ENCODE assay signal across 9 cellular contexts in genomic region chr18:24009651-24010333, GRCh38. TPM values are rescaled to one million over a fixed set of nuclear protein-coding genes. Genes with fewer than 3 reads are reported as not detected.
DNase-seq lines count a peak whose midpoint lies in the region; ATAC-seq, FAIRE-seq and TF ChIP-seq lines count a peak whose summit lies in the region.
"Had no signal": no experiment of that assay in that cellular context is flagged by ENCODE, and none has a peak within 500 bp of the region (broad histone marks: within the 10 kb centered on the region; RNA-seq: fewer than 3 reads in every experiment).

No MANE protein-coding gene starts in this region.

- H3K27ac Mint-ChIP-seq in activated naive CD4-positive, alpha-beta T cell treated with anti-CD3 and anti-CD28 coated beads, Interleukin-2, amount 50 U/mL, for 72 hours: peak overlapping the region; percentile 25 to 41

- H3K9me2 ChIP-seq in Loucy (replicated peaks; ENCODE audit: low read depth, low read length): no peaks in the 10 kb centered on the region

- DNase-seq in GM18507 (ENCODE audit: extremely low spot score, insufficient read length, low read depth) (no peak), hippocampal formation (lab: John Stamatoyannopoulos, UW) (no peak), ascending aorta (ENCODE audit: low spot score in 2 of 2) (no peak), suprapubic skin (ENCODE audit: low spot score in 2 of 2) (no peak)
- DNase-seq in activated naive CD4-positive, alpha-beta T cell treated with anti-CD3 and anti-CD28 coated beads, Interleukin-2, amount 50 U/mL, for 72 hours (ENCODE audit: low spot score in 2 of 2): no peak
- DNase-seq in activated CD4-positive, CD25-positive, alpha-beta regulatory T cell treated with anti-CD3 and anti-CD28 coated beads, Interleukin-2, amount 50 U/mL, for 72 hours: no peak

- H2AFZ ChIP-seq in Loucy (ENCODE audit: low read length): peak overlapping the region; percentile 37; the same call in 1 of the 2 replicates

- intact Hi-C loops in ascending aorta (cut with DNase I): loop anchor here (10.0 kb wide), 1 partner anchor 1345 kb away; the partner anchor contains the start of gene ZNF521

- TF ChIP-seq CTCF in Loucy (conservative IDR thresholded peaks at IDR 0.05; ENCODE audit: low read length) (no peak; the same call in 1 of the 2 replicates), ascending aorta (IDR thresholded peaks at IDR 0.05) (no peak), suprapubic skin (IDR thresholded peaks at IDR 0.05) (no peak)

- H3K4me1 ChIP-seq in Loucy (ENCODE audit: insufficient read depth, low read length, poor library complexity, severe bottlenecking): peaks cover 50% of the 10 kb centered on the region
- H3K4me1 ChIP-seq in ascending aorta: peaks cover 0 to 4% of the 10 kb centered on the region in 2 donors
- H3K4me1 ChIP-seq in suprapubic skin: peaks cover 12% of the 10 kb centered on the region

- H3K9me3 ChIP-seq in Loucy (ENCODE audit: insufficient read depth, low read depth, low read length) (no peaks in the 10 kb centered on the region), ascending aorta (no peaks in the 10 kb centered on the region), suprapubic skin (no peaks in the 10 kb centered on the region)

- peak overlapping the region; percentile 50 for H3K4me2 ChIP-seq in Loucy (ENCODE audit: low read depth, low read length, poor library complexity, severe bottlenecking)

- no peak for TF ChIP-seq EP300 in suprapubic skin (IDR thresholded peaks at IDR 0.05)

- peak; percentile 58 for ATAC-seq in GM21576 (IDR thresholded peaks at IDR 0.05; ENCODE audit: unreplicated experiment)
- ATAC-seq in activated naive CD4-positive, alpha-beta T cell treated with anti-CD3 and anti-CD28 coated beads, Interleukin-2, amount 50 U/mL, for 72 hours: no peak

- H3K36me3 ChIP-seq in Loucy (ENCODE audit: insufficient read depth, low read length): no peaks in the 10 kb centered on the region
- no peaks in the 10 kb centered on the region for H3K36me3 ChIP-seq in ascending aorta
- no peaks in the 10 kb centered on the region for H3K36me3 ChIP-seq in suprapubic skin

- H3K4me3 ChIP-seq in Loucy (ENCODE audit: low read length, poor library complexity, severe bottlenecking) (peak overlapping the region; percentile 3), ascending aorta (no peak overlapping the region), suprapubic skin (no peak overlapping the region)

- H4K20me1 ChIP-seq in Loucy (ENCODE audit: insufficient read depth, low read length, poor library complexity, severe bottlenecking): no peaks in the 10 kb centered on the region

- H3K27me3 ChIP-seq in Loucy (ENCODE audit: insufficient read depth, low read length, poor library complexity, severe bottlenecking) (no peaks in the 10 kb centered on the region), ascending aorta (no peaks in the 10 kb centered on the region), suprapubic skin (no peaks in the 10 kb centered on the region)

- H3K36me3 Mint-ChIP-seq in activated naive CD4-positive, alpha-beta T cell treated with anti-CD3 and anti-CD28 coated beads, Interleukin-2, amount 50 U/mL, for 72 hours: no peaks in the 10 kb centered on the region

- whole genome bisulfite sequencing in suprapubic skin: 67% methylated on average over 7 of the region's 7 CpGs

- peaks cover 1% of the 10 kb centered on the region; the same call in 1 of the 2 replicates for H3K79me2 ChIP-seq in Loucy (ENCODE audit: insufficient read depth, low read length)

- H3F3A ChIP-seq in Loucy (ENCODE audit: low read depth): peaks cover 11% of the 10 kb centered on the region; the same call in 1 of the 2 replicates

- no peak overlapping the region for H3K9ac ChIP-seq in Loucy (ENCODE audit: low read depth, low read length, poor library complexity, severe bottlenecking)

- TF ChIP-seq POLR2A in suprapubic skin (IDR thresholded peaks at IDR 0.05): no peak

- no peaks in the 10 kb centered on the region for H3K9me3 Mint-ChIP-seq in activated naive CD4-positive, alpha-beta T cell treated with anti-CD3 and anti-CD28 coated beads, Interleukin-2, amount 50 U/mL, for 72 hours

- peak; percentile 97 for FAIRE-seq in GM18507 (lab: Jason Lieb, UNC)

- H3K27ac ChIP-seq in ascending aorta: no peak overlapping the region
- H3K27ac ChIP-seq in suprapubic skin: no peak overlapping the region
- H3K27ac ChIP-seq: epithelial cell of prostate had no signal

RNA-seq across cellular contexts. Expression of gene TTC39C, which starts 4.8 kb away (rescaled TPM):
- 10 to 100 TPM; 44.0 to 46.2 TPM for total RNA-seq in activated naive CD4-positive, alpha-beta T cell treated with anti-CD3 and anti-CD28 coated beads, Interleukin-2, amount 50 U/mL, for 72 hours
- total RNA-seq in ascending aorta (18.2 TPM), suprapubic skin (100 to 1,000 TPM in 1 of 4 donors, 10 to 100 TPM in 3; 74.9 to 126 (median 86.5) TPM)
